ENCODE assay signal across 25 cellular contexts in genomic region chr7:2724453-2725177, GRCh38. TPM values are rescaled to one million over a fixed set of nuclear protein-coding genes. Genes with fewer than 3 reads are reported as not detected.
DNase-seq lines count a peak whose midpoint lies in the region; ATAC-seq and TF ChIP-seq lines count a peak whose summit lies in the region.
"Had no signal": no experiment of that assay in that cellular context is flagged by ENCODE, and none has a peak within 500 bp of the region (broad histone marks: within the 10 kb centered on the region; RNA-seq: fewer than 3 reads in every experiment).

No MANE protein-coding gene starts in this region.

- no peak for ATAC-seq in activated naive CD8-positive, alpha-beta T cell treated with anti-CD3 and anti-CD28 coated beads, Interleukin-2, amount 10 ng/mL, durations not matched to agents 7 days and 5 days (ENCODE audit: low read depth)
- ATAC-seq in naive B cell (ENCODE audit: low read depth in 2 of 2), result peak in 1 of 2 donors; percentile 24
- no peak for ATAC-seq in upper lobe of right lung
- no peak for ATAC-seq in GM21528 (IDR thresholded peaks at IDR 0.05; ENCODE audit: low FRiP score, unreplicated experiment)
- ATAC-seq in HG02884 (IDR thresholded peaks at IDR 0.05; ENCODE audit: unreplicated experiment), result no peak
- ATAC-seq: activated CD8-positive, alpha-beta memory T cell treated with anti-CD3 and anti-CD28 coated beads, Interleukin-2, amount 10 ng/mL, durations not matched to agents 7 days and 5 days; activated T-helper 17 cell treated with anti-CD3 and anti-CD28 coated beads, Interleukin-2, amount 50 U/mL, for 72 hours had no signal

- TF ChIP-seq POLR2A in adrenal gland (IDR thresholded peaks at IDR 0.05), result no peak

- no peak for TF ChIP-seq CTCF in adrenal gland (IDR thresholded peaks at IDR 0.05)
- no peak for TF ChIP-seq CTCF in upper lobe of right lung (IDR thresholded peaks at IDR 0.05)

- H3K36me3 ChIP-seq in adrenal gland (replicated peaks in 1 of 2) (peaks cover 0 to 21% of the 10 kb centered on the region in 2 donors), upper lobe of right lung (peaks cover 21% of the 10 kb centered on the region)

- WGBS in adrenal gland, 4 donors, result 94 to 97% (median 95%) methylated on average over 29 to 31 of the region's 31 CpGs

- H3K4me1 Mint-ChIP-seq in activated naive CD8-positive, alpha-beta T cell treated with anti-CD3 and anti-CD28 coated beads, Interleukin-2, amount 10 ng/mL, durations not matched to agents 7 days and 5 days, result peaks cover 6% of the 10 kb centered on the region
- H3K4me1 Mint-ChIP-seq in activated naive CD8-positive, alpha-beta T cell treated with anti-CD3 and anti-CD28 coated beads for 36 hours, result peaks cover 12% of the 10 kb centered on the region
- peaks cover 10 to 23% (median 12%) of the 10 kb centered on the region in 3 donors for H3K4me1 Mint-ChIP-seq in naive B cell

- H3K27ac Mint-ChIP-seq in activated naive CD8-positive, alpha-beta T cell treated with anti-CD3 and anti-CD28 coated beads, Interleukin-2, amount 10 ng/mL, durations not matched to agents 7 days and 5 days, result no peak overlapping the region
- H3K27ac Mint-ChIP-seq in activated naive CD8-positive, alpha-beta T cell treated with anti-CD3 and anti-CD28 coated beads for 36 hours, result no peak overlapping the region
- H3K27ac Mint-ChIP-seq in naive B cell, result peak overlapping the region in 4 of 6 donors; percentile 23 to 83 (median 63)
- H3K27ac Mint-ChIP-seq: activated CD8-positive, alpha-beta memory T cell treated with anti-CD3 and anti-CD28 coated beads, Interleukin-2, amount 10 ng/mL, durations not matched to agents 7 days and 5 days; activated T-helper 17 cell treated with anti-CD3 and anti-CD28 coated beads, Interleukin-2, amount 50 U/mL, for 72 hours; memory B cell; nephron had no signal

- peak; percentile 25 for DNase-seq in activated naive CD8-positive, alpha-beta T cell treated with anti-CD3 and anti-CD28 coated beads, Interleukin-2, amount 10 ng/mL, durations not matched to agents 7 days and 5 days
- no peak for DNase-seq in activated naive CD8-positive, alpha-beta T cell treated with anti-CD3 and anti-CD28 coated beads for 36 hours
- DNase-seq in adrenal gland, result peak in 4 of 7 donors; percentile 4 to 41 (median 11)
- DNase-seq in naive B cell, result no peak
- DNase-seq in upper lobe of right lung, result peak; percentile 48
- no peak for DNase-seq in ureter (ENCODE audit: low spot score)
- DNase-seq: activated CD4-positive, CD25-positive, alpha-beta regulatory T cell; activated CD8-positive, alpha-beta memory T cell treated with anti-CD3 and anti-CD28 coated beads, Interleukin-2, amount 10 ng/mL, durations not matched to agents 7 days and 5 days; foreskin fibroblast; hypothalamus; NCI-H1417; NCI-H69; RPMI8226 had no signal

- H3K27me3 ChIP-seq in adrenal gland (no peaks in the 10 kb centered on the region), upper lobe of right lung (no peaks in the 10 kb centered on the region)
- H3K27me3 ChIP-seq: dorsolateral prefrontal cortex, vagina had no signal

- peaks cover 0 to 11% of the 10 kb centered on the region in 2 donors for H3K4me1 ChIP-seq in adrenal gland (replicated peaks in 1 of 2)
- H3K4me1 ChIP-seq in upper lobe of right lung, result peaks cover 5% of the 10 kb centered on the region
- H3K4me1 ChIP-seq: vagina had no signal

- no peaks in the 10 kb centered on the region for H3K9me3 Mint-ChIP-seq in activated naive CD8-positive, alpha-beta T cell treated with anti-CD3 and anti-CD28 coated beads, Interleukin-2, amount 10 ng/mL, durations not matched to agents 7 days and 5 days
- no peaks in the 10 kb centered on the region for H3K9me3 Mint-ChIP-seq in activated naive CD8-positive, alpha-beta T cell treated with anti-CD3 and anti-CD28 coated beads for 36 hours
- no peaks in the 10 kb centered on the region for H3K9me3 Mint-ChIP-seq in naive B cell
- H3K9me3 Mint-ChIP-seq: activated T-helper 17 cell treated with anti-CD3 and anti-CD28 coated beads, Interleukin-2, amount 50 U/mL, for 72 hours; memory B cell; nephron had no signal

- H3K27ac ChIP-seq in adrenal gland, result no peak overlapping the region
- H3K27ac ChIP-seq in upper lobe of right lung, result no peak overlapping the region
- H3K27ac ChIP-seq: C4-2B, epithelial cell of prostate, vagina had no signal

- POLR2A ChIA-PET in activated naive CD8-positive, alpha-beta T cell treated with anti-CD3 and anti-CD28 coated beads, Interleukin-2, amount 10 ng/mL, durations not matched to agents 7 days and 5 days (lab: Charles Lee), result interaction anchor here (0.6 kb wide), 1 partner anchor 33 kb away, joined by 4 read pairs; no protein-coding TSS in a partner anchor

- H3K4me3 ChIP-seq in adrenal gland (no peak overlapping the region), upper lobe of right lung (no peak overlapping the region)
- H3K4me3 ChIP-seq: dorsolateral prefrontal cortex, vagina had no signal

- peaks cover 5% of the 10 kb centered on the region for H3K27me3 Mint-ChIP-seq in activated naive CD8-positive, alpha-beta T cell treated with anti-CD3 and anti-CD28 coated beads, Interleukin-2, amount 10 ng/mL, durations not matched to agents 7 days and 5 days
- H3K27me3 Mint-ChIP-seq in activated naive CD8-positive, alpha-beta T cell treated with anti-CD3 and anti-CD28 coated beads for 36 hours, result peaks cover 4% of the 10 kb centered on the region
- no peaks in the 10 kb centered on the region for H3K27me3 Mint-ChIP-seq in naive B cell
- H3K27me3 Mint-ChIP-seq: activated CD8-positive, alpha-beta memory T cell treated with anti-CD3 and anti-CD28 coated beads, Interleukin-2, amount 10 ng/mL, durations not matched to agents 7 days and 5 days; activated T-helper 17 cell treated with anti-CD3 and anti-CD28 coated beads, Interleukin-2, amount 50 U/mL, for 72 hours; memory B cell had no signal

- no peaks in the 10 kb centered on the region for H3K9me3 ChIP-seq in adrenal gland (replicated peaks in 1 of 3)
- no peaks in the 10 kb centered on the region for H3K9me3 ChIP-seq in upper lobe of right lung
- H3K9me3 ChIP-seq: vagina had no signal

- intact Hi-C loops in adrenal gland (cut with DNase I), result no loop called here
- intact Hi-C loops in upper lobe of right lung (cut with DNase I), result no loop called here

- no peak overlapping the region for H3K4me3 Mint-ChIP-seq in activated naive CD8-positive, alpha-beta T cell treated with anti-CD3 and anti-CD28 coated beads, Interleukin-2, amount 10 ng/mL, durations not matched to agents 7 days and 5 days
- H3K4me3 Mint-ChIP-seq in activated naive CD8-positive, alpha-beta T cell treated with anti-CD3 and anti-CD28 coated beads for 36 hours, result no peak overlapping the region
- no peak overlapping the region for H3K4me3 Mint-ChIP-seq in naive B cell
- H3K4me3 Mint-ChIP-seq: activated CD8-positive, alpha-beta memory T cell treated with anti-CD3 and anti-CD28 coated beads, Interleukin-2, amount 10 ng/mL, durations not matched to agents 7 days and 5 days; activated T-helper 17 cell treated with anti-CD3 and anti-CD28 coated beads, Interleukin-2, amount 50 U/mL, for 72 hours; memory B cell; nephron had no signal

- no peaks in the 10 kb centered on the region for H3K36me3 Mint-ChIP-seq in activated naive CD8-positive, alpha-beta T cell treated with anti-CD3 and anti-CD28 coated beads, Interleukin-2, amount 10 ng/mL, durations not matched to agents 7 days and 5 days
- H3K36me3 Mint-ChIP-seq in activated naive CD8-positive, alpha-beta T cell treated with anti-CD3 and anti-CD28 coated beads for 36 hours, result no peaks in the 10 kb centered on the region
- H3K36me3 Mint-ChIP-seq in naive B cell, result peaks cover 0 to 11% of the 10 kb centered on the region in 2 donors

RNA-seq across cellular contexts. Expression of gene AMZ1, which starts 36.6 kb away (rescaled TPM):
- under 1 TPM; 0.17 TPM for total RNA-seq in activated naive CD8-positive, alpha-beta T cell treated with anti-CD3 and anti-CD28 coated beads, Interleukin-2, amount 10 ng/mL, durations not matched to agents 7 days and 5 days
- under 1 TPM in 1 of 2 experiments, not detected in 1; 0.04 TPM for total RNA-seq in activated naive CD8-positive, alpha-beta T cell treated with anti-CD3 and anti-CD28 coated beads for 36 hours
- total RNA-seq in adrenal gland, result under 1 TPM in 2 of 8 donors, not detected in 6; 0.14 to 0.36 TPM
- under 1 TPM; 0.07 to 0.32 (median 0.07) TPM for polyA plus RNA-seq in adrenal gland
- 1 to 10 TPM in 5 of 6 donors, not detected in 1; 1.4 to 3.3 (median 2.7) TPM for polyA plus RNA-seq in naive B cell (ENCODE audit: low read depth in 6 of 6)
- total RNA-seq in upper lobe of right lung, result 0.29 TPM
- total RNA-seq in ureter, result 0.23 TPM
- total RNA-seq: A673, bronchial epithelial cell, pulmonary artery endothelial cell had no signal

Comparison
In these comparisons a context has a peak if more than half of its experiments do, and no peak if none do; other contexts are left out.
1. DNase-seq: peak in activated naive CD8-positive, alpha-beta T cell treated with anti-CD3 and anti-CD28 coated beads, Interleukin-2, amount 10 ng/mL, durations not matched to agents 7 days and 5 days (single experiment), adrenal gland (4 of 7) and upper lobe of right lung (single experiment); none in activated naive CD8-positive, alpha-beta T cell treated with anti-CD3 and anti-CD28 coated beads for 36 hours (single experiment), naive B cell (single experiment) and ureter (single experiment).
2. H3K27ac Mint-ChIP-seq: peak in naive B cell (4 of 6); none in activated naive CD8-positive, alpha-beta T cell treated with anti-CD3 and anti-CD28 coated beads, Interleukin-2, amount 10 ng/mL, durations not matched to agents 7 days and 5 days (single experiment) and activated naive CD8-positive, alpha-beta T cell treated with anti-CD3 and anti-CD28 coated beads for 36 hours (single experiment).